Comparison of ENCODE assay signal across 1 cellular context in genomic region chr11:44634401-44635281, GRCh38.
A peak's percentile ranks its signal among the peaks of the same experiment; 100 is the strongest.
TF ChIP-seq lines count a peak whose summit lies in the region.

No MANE protein-coding gene starts in this region.

TF ChIP-seq in SK-N-SH, 30 proteins besides CTCF, POLR2A, EP300 and RAD21 (continued from another document):
- TF ChIP-seq GABPA (IDR thresholded peaks at IDR 0.05; ENCODE audit: low read depth) (no peak), FOSL2 (IDR thresholded peaks at IDR 0.05; ENCODE audit: borderline replicate concordance, low read depth) (peak; percentile 40; the same call in 1 of the 2 replicates), NFIC (IDR thresholded peaks at IDR 0.05; ENCODE audit: borderline replicate concordance) (peak; percentile 82), POLR2AphosphoS5 (IDR thresholded peaks at IDR 0.05; ENCODE audit: low read depth, low read length) (no peak)
- TF ChIP-seq, protein P1, sequence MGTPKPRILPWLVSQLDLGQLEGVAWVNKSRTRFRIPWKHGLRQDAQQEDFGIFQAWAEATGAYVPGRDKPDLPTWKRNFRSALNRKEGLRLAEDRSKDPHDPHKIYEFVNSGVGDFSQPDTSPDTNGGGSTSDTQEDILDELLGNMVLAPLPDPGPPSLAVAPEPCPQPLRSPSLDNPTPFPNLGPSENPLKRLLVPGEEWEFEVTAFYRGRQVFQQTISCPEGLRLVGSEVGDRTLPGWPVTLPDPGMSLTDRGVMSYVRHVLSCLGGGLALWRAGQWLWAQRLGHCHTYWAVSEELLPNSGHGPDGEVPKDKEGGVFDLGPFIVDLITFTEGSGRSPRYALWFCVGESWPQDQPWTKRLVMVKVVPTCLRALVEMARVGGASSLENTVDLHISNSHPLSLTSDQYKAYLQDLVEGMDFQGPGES (IDR thresholded peaks at IDR 0.05; ENCODE audit: low read depth, low read length) = no peak
TF ChIP-seq in SK-N-SH: peak in this region for 7.
